21 cellular contexts compared by ENCODE assay signal in the genomic region with DNA sequence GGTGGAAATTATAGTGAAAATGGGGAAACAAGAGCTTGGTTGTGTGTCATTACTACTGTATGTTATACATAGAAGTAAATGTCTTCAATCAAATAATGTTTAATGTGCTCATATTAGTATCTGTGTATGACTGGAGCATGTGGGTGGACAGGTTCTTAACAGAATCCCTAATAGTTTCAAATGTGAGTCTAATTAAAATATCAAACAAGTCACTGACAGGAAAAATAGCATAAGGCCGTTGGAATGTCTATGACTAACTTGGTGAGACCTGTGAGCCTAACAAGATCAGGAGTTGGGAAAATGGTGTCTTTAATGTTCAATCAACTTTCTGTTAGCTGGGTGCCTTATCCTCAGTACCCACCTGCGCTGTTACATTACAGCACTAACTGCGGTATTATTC. TPM values are rescaled to one million over a fixed set of nuclear protein-coding genes. Genes with fewer than 3 reads are reported as not detected.
A peak's percentile ranks its signal among the peaks of the same experiment; 100 is the strongest.
DNase-seq lines count a peak whose midpoint lies in the region; ATAC-seq and TF ChIP-seq lines count a peak whose summit lies in the region.
"Had no signal": no experiment of that assay in that cellular context is flagged by ENCODE, and none has a peak within 500 bp of the region (broad histone marks: within the 10 kb centered on the region; RNA-seq: fewer than 3 reads in every experiment).

No MANE protein-coding gene starts in this region.

- no peak overlapping the region for H3K4me3 Mint-ChIP-seq in CD14-positive monocyte
- no peak overlapping the region for H3K4me3 Mint-ChIP-seq in activated T-helper 2 cell treated with anti-CD3 and anti-CD28 coated beads, Interferon-gamma antibody, Interleukin-2, Interleukin-4, amounts not matched to agents 10 μg/mL and 5 μg/mL and 100 μg/mL, durations not matched to agents 14 hours and 24 hours and 36 hours (ENCODE audit: low read depth)
- H3K4me3 Mint-ChIP-seq: neural progenitor cell; stimulated activated memory B cell treated with anti-CD40 and anti-IgM and Interleukin-4, amounts not matched to agents 10 μg/mL and 1 μg/mL and 100 μg/mL, for 72 hours had no signal

- H3K9me3 Mint-ChIP-seq in CD14-positive monocyte, result peaks cover 0 to 6% (median 3%) of the 10 kb centered on the region in 7 donors
- H3K9me3 Mint-ChIP-seq in activated T-helper 2 cell treated with anti-CD3 and anti-CD28 coated beads, Interferon-gamma antibody, Interleukin-2, Interleukin-4, amounts not matched to agents 10 μg/mL and 5 μg/mL and 100 μg/mL, durations not matched to agents 14 hours and 24 hours and 36 hours, result no peaks in the 10 kb centered on the region

- TF ChIP-seq POLR2A in IMR-90 (IDR thresholded peaks at IDR 0.05; ENCODE audit: low read depth, low read length), result no peak

- H3K23ac ChIP-seq in IMR-90 (ENCODE audit: low read depth, low read length) (no peak overlapping the region), mesenchymal stem cell (ENCODE audit: low read length in 2 of 2) (no peak overlapping the region)

- no peak for DNase-seq in CD14-positive monocyte (ENCODE audit: low spot score)
- DNase-seq in IMR-90, result peak; percentile 59
- DNase-seq in choroid plexus epithelial cell (ENCODE audit: low read depth), result peak; percentile 47
- peak; percentile 11 for DNase-seq in mesenchymal stem cell
- DNase-seq in activated T-helper 2 cell treated with anti-CD3 and anti-CD28 coated beads, Interferon-gamma antibody, Interleukin-2, Interleukin-4, amounts not matched to agents 10 μg/mL and 5 μg/mL and 100 μg/mL, durations not matched to agents 14 hours and 24 hours and 36 hours (ENCODE audit: low spot score), result no peak
- no peak for DNase-seq in DMS 273 (lab: John Stamatoyannopoulos, UW; ENCODE audit: unreplicated experiment)
- DNase-seq in upper lobe of right lung, result no peak
- DNase-seq: activated CD4-positive, alpha-beta T cell treated with anti-CD3 and anti-CD28 coated beads for 48 hours; activated CD8-positive, alpha-beta memory T cell treated with anti-CD3 and anti-CD28 coated beads, Interleukin-2, amount 50 U/mL, for 4 hours; amygdala; NCI-H1417 treated with DMSO at 0.1 percent for 48 hours; NCI-H2171 treated with DMSO at 0.1 percent for 48 hours; NCI-H774; thyroid gland had no signal

- no peak overlapping the region for H4K5ac ChIP-seq in IMR-90 (ENCODE audit: low read depth, low read length)

- no TSS peak for BruUV-seq in IMR-90 (replicated peaks; lab: Mats Ljungman, UMichigan)

- no peaks in the 10 kb centered on the region for H3K9me1 ChIP-seq in IMR-90 (ENCODE audit: insufficient read depth, low read length)

- no peak overlapping the region for H2BK120ac ChIP-seq in IMR-90 (ENCODE audit: low read depth, low read length)
- no peak overlapping the region for H2BK120ac ChIP-seq in mesenchymal stem cell (ENCODE audit: low read depth, low read length)

- H3K27ac Mint-ChIP-seq in CD14-positive monocyte, result peak overlapping the region; percentile 71 to 92 (median 85)
- no peak overlapping the region for H3K27ac Mint-ChIP-seq in activated T-helper 2 cell treated with anti-CD3 and anti-CD28 coated beads, Interferon-gamma antibody, Interleukin-2, Interleukin-4, amounts not matched to agents 10 μg/mL and 5 μg/mL and 100 μg/mL, durations not matched to agents 14 hours and 24 hours and 36 hours
- H3K27ac Mint-ChIP-seq: neural progenitor cell; stimulated activated memory B cell treated with anti-CD40 and anti-IgM and Interleukin-4, amounts not matched to agents 10 μg/mL and 1 μg/mL and 100 μg/mL, for 72 hours had no signal

- no peak overlapping the region for H2AK5ac ChIP-seq in IMR-90 (ENCODE audit: low read depth, low read length)
- H2AK5ac ChIP-seq in mesenchymal stem cell (ENCODE audit: low read length, severe bottlenecking), result no peak overlapping the region

- H2BK5ac ChIP-seq in IMR-90 (ENCODE audit: low read depth, low read length, poor library complexity, severe bottlenecking) (no peak overlapping the region), mesenchymal stem cell (ENCODE audit: low read depth, low read length, poor library complexity, severe bottlenecking) (no peak overlapping the region)

- H3K27me3 ChIP-seq in IMR-90 (ENCODE audit: control insufficient read depth, insufficient read depth, low read length) (no peaks in the 10 kb centered on the region), mesenchymal stem cell (ENCODE audit: control insufficient read depth in 1 of 2, insufficient read depth in 1 of 2, low read length in 2 of 2) (no peaks in the 10 kb centered on the region), upper lobe of right lung (no peaks in the 10 kb centered on the region)
- H3K27me3 ChIP-seq: gastrocnemius medialis, thyroid gland had no signal

- H2BK15ac ChIP-seq in IMR-90 (ENCODE audit: low read depth, low read length) (no peak overlapping the region), mesenchymal stem cell (ENCODE audit: low read depth, poor library complexity, severe bottlenecking) (no peak overlapping the region)

- peaks cover 0 to 6% (median 5%) of the 10 kb centered on the region in 3 donors for H3K27me3 Mint-ChIP-seq in CD14-positive monocyte (ENCODE audit: low read depth in 3 of 3)
- peaks cover 24% of the 10 kb centered on the region for H3K27me3 Mint-ChIP-seq in activated T-helper 2 cell treated with anti-CD3 and anti-CD28 coated beads, Interferon-gamma antibody, Interleukin-2, Interleukin-4, amounts not matched to agents 10 μg/mL and 5 μg/mL and 100 μg/mL, durations not matched to agents 14 hours and 24 hours and 36 hours (ENCODE audit: low read depth)

- H2BK12ac ChIP-seq in mesenchymal stem cell (ENCODE audit: low read length in 2 of 2), result no peak overlapping the region

- H3K9me3 ChIP-seq in IMR-90 (ENCODE audit: control insufficient read depth, insufficient read depth, low read length), result peaks cover 2% of the 10 kb centered on the region; the same call in 1 of the 2 replicates
- peaks cover 16% of the 10 kb centered on the region for H3K9me3 ChIP-seq in mesenchymal stem cell (ENCODE audit: control insufficient read depth, low read length)
- H3K9me3 ChIP-seq in upper lobe of right lung, result no peaks in the 10 kb centered on the region
- H3K9me3 ChIP-seq: thyroid gland had no signal

- no peak overlapping the region for H3K4me3 ChIP-seq in IMR-90 (ENCODE audit: insufficient read depth, low read depth, low read length)
- no peak overlapping the region for H3K4me3 ChIP-seq in choroid plexus epithelial cell (ENCODE audit: low read depth, low read length)
- H3K4me3 ChIP-seq in mesenchymal stem cell (ENCODE audit: insufficient read depth in 1 of 2, low read depth in 1 of 2, low read length in 2 of 2), result no peak overlapping the region
- H3K4me3 ChIP-seq in upper lobe of right lung, result no peak overlapping the region
- H3K4me3 ChIP-seq: gastrocnemius medialis, neural progenitor cell, PC-9, thyroid gland had no signal

- H3K56ac ChIP-seq in IMR-90 (ENCODE audit: extremely low read depth, insufficient read depth, low read length), result no peak overlapping the region

- CTCF ChIA-PET in IMR-90 (lab: Yijun Ruan, JAX), result no interaction called here

- H3K27ac ChIP-seq in IMR-90 (ENCODE audit: insufficient read depth, low read length), result no peak overlapping the region
- H3K27ac ChIP-seq in mesenchymal stem cell (ENCODE audit: low read length, poor library complexity, severe bottlenecking), result no peak overlapping the region
- no peak overlapping the region for H3K27ac ChIP-seq in upper lobe of right lung
- H3K27ac ChIP-seq: gastrocnemius medialis, neural progenitor cell, PC-9, thyroid gland had no signal

- no CpG with 5 or more reads among the region's 3 CpGs for WGBS in IMR-90 (ENCODE audit: extremely low coverage in 2 of 2, insufficient read length in 1 of 2), 2 experiments
- WGBS in mesenchymal stem cell, result 76% methylated on average over 3 of the region's 3 CpGs

- POLR2A ChIA-PET in IMR-90 (lab: Charles Lee; ENCODE audit: unreplicated experiment), result no interaction called here

- TF ChIP-seq CTCF in CD14-positive monocyte (IDR thresholded peaks at IDR 0.05) (no peak), IMR-90 (conservative IDR thresholded peaks at IDR 0.05; ENCODE audit: low read depth, low read length) (no peak), choroid plexus epithelial cell (conservative IDR thresholded peaks at IDR 0.05; ENCODE audit: low read depth, low read length) (no peak), upper lobe of right lung (IDR thresholded peaks at IDR 0.05) (no peak)

- no peak overlapping the region for H4K91ac ChIP-seq in IMR-90 (ENCODE audit: insufficient read depth, low read depth, low read length)
- no peak overlapping the region for H4K91ac ChIP-seq in mesenchymal stem cell (ENCODE audit: low read length)

- no peak for ATAC-seq in IMR-90 (ENCODE audit: low read depth)
- ATAC-seq in upper lobe of right lung, result no peak
- ATAC-seq in HG02840 (IDR thresholded peaks at IDR 0.05; ENCODE audit: low FRiP score, unreplicated experiment), result no peak
- ATAC-seq: gastrocnemius medialis; stimulated activated memory B cell treated with anti-CD40 and anti-IgM and Interleukin-4, amounts not matched to agents 10 μg/mL and 1 μg/mL and 100 μg/mL, for 72 hours had no signal

- H3K18ac ChIP-seq in IMR-90 (ENCODE audit: low read depth, low read length) (no peak overlapping the region), mesenchymal stem cell (ENCODE audit: low read depth in 1 of 2, low read length in 2 of 2) (no peak overlapping the region)

- no peaks in the 10 kb centered on the region; the same call in 1 of the 2 replicates for H3K4me1 ChIP-seq in IMR-90 (ENCODE audit: control insufficient read depth, insufficient read depth, low read length)
- H3K4me1 ChIP-seq in mesenchymal stem cell (ENCODE audit: control insufficient read depth, insufficient read depth, low read depth, low read length), result no peaks in the 10 kb centered on the region
- H3K4me1 ChIP-seq in upper lobe of right lung, result no peaks in the 10 kb centered on the region
- H3K4me1 ChIP-seq: gastrocnemius medialis, neural progenitor cell, thyroid gland had no signal

- no peak overlapping the region for H3K9ac ChIP-seq in IMR-90 (ENCODE audit: low read depth, low read length)
- H3K9ac ChIP-seq in mesenchymal stem cell (ENCODE audit: low read length), result no peak overlapping the region
- H3K9ac ChIP-seq: neural progenitor cell had no signal

- H3K36me3 ChIP-seq in IMR-90 (ENCODE audit: control insufficient read depth, insufficient read depth, low read length) (no peaks in the 10 kb centered on the region), mesenchymal stem cell (ENCODE audit: control insufficient read depth in 1 of 2, insufficient read depth in 2 of 2, low read depth in 1 of 2, low read length in 2 of 2) (no peaks in the 10 kb centered on the region), upper lobe of right lung (no peaks in the 10 kb centered on the region)
- H3K36me3 ChIP-seq: gastrocnemius medialis, neural progenitor cell, thyroid gland had no signal

- dilution Hi-C loops in IMR-90 (cut with HindIII; ENCODE audit: low sequenced_read_pairs, unreplicated experiment), result no loop called here

- H2BK20ac ChIP-seq in IMR-90 (ENCODE audit: low read depth, low read length), result no peak overlapping the region

- H2AFZ ChIP-seq in IMR-90 (replicated peaks; ENCODE audit: low read length, poor library complexity), result no peak overlapping the region
- H2AFZ ChIP-seq in mesenchymal stem cell (ENCODE audit: low read depth, low read length), result no peak overlapping the region
- H2AFZ ChIP-seq: neural progenitor cell, PC-9 had no signal

- H3K4ac ChIP-seq in IMR-90 (ENCODE audit: low read depth, low read length) (no peak overlapping the region), mesenchymal stem cell (ENCODE audit: low read depth in 1 of 2, low read length in 2 of 2) (no peak overlapping the region)

- no peak overlapping the region for H2AK9ac ChIP-seq in IMR-90 (replicated peaks; ENCODE audit: low read depth, low read length, poor library complexity)

- H3K14ac ChIP-seq in IMR-90 (replicated peaks; ENCODE audit: low read depth, low read length), result no peak overlapping the region
- no peak overlapping the region for H3K14ac ChIP-seq in mesenchymal stem cell (ENCODE audit: low read length in 2 of 2)

- H3K4me2 ChIP-seq in IMR-90 (ENCODE audit: low read depth, low read length), result no peak overlapping the region
- H3K4me2 ChIP-seq in mesenchymal stem cell (ENCODE audit: low read length, poor library complexity, severe bottlenecking), result no peak overlapping the region
- H3K4me2 ChIP-seq: neural progenitor cell, PC-9 had no signal

- TF ChIP-seq RAD21 in IMR-90 (IDR thresholded peaks at IDR 0.05; ENCODE audit: low read length), result no peak

- no peaks in the 10 kb centered on the region for H4K20me1 ChIP-seq in IMR-90 (ENCODE audit: insufficient read depth, low read length)

- H3K36me3 Mint-ChIP-seq in CD14-positive monocyte, result no peaks in the 10 kb centered on the region
- H3K36me3 Mint-ChIP-seq in activated T-helper 2 cell treated with anti-CD3 and anti-CD28 coated beads, Interferon-gamma antibody, Interleukin-2, Interleukin-4, amounts not matched to agents 10 μg/mL and 5 μg/mL and 100 μg/mL, durations not matched to agents 14 hours and 24 hours and 36 hours (ENCODE audit: low read depth), result no peaks in the 10 kb centered on the region
- H3K36me3 Mint-ChIP-seq: neural progenitor cell; stimulated activated memory B cell treated with anti-CD40 and anti-IgM and Interleukin-4, amounts not matched to agents 10 μg/mL and 1 μg/mL and 100 μg/mL, for 72 hours had no signal

- peaks cover 23% of the 10 kb centered on the region for H3K4me1 Mint-ChIP-seq in CD14-positive monocyte
- H3K4me1 Mint-ChIP-seq in activated T-helper 2 cell treated with anti-CD3 and anti-CD28 coated beads, Interferon-gamma antibody, Interleukin-2, Interleukin-4, amounts not matched to agents 10 μg/mL and 5 μg/mL and 100 μg/mL, durations not matched to agents 14 hours and 24 hours and 36 hours (ENCODE audit: low read depth), result no peaks in the 10 kb centered on the region
- H3K4me1 Mint-ChIP-seq: stimulated activated memory B cell treated with anti-CD40 and anti-IgM and Interleukin-4, amounts not matched to agents 10 μg/mL and 1 μg/mL and 100 μg/mL, for 72 hours had no signal

- no peaks in the 10 kb centered on the region for H3K79me1 ChIP-seq in IMR-90 (ENCODE audit: low read depth in 1 of 2, low read length in 2 of 2)
- H3K79me1 ChIP-seq in mesenchymal stem cell (replicated peaks; ENCODE audit: low read length, poor library complexity, severe bottlenecking), result no peaks in the 10 kb centered on the region

- in situ Hi-C loops in IMR-90 (cut with MboI; ENCODE audit: low sequenced_read_pairs), result no loop called here

- H4K8ac ChIP-seq in IMR-90 (ENCODE audit: low read depth in 2 of 2, low read length in 2 of 2) (no peak overlapping the region), mesenchymal stem cell (ENCODE audit: low read length) (no peak overlapping the region)

- intact Hi-C loops in CD14-positive monocyte (cut with micrococcal nuclease) (no loop called here), IMR-90 (cut with micrococcal nuclease) (no loop called here), upper lobe of right lung (cut with DNase I) (no loop called here)
- intact Hi-C loops in activated T-helper 2 cell treated with anti-CD3 and anti-CD28 coated beads, Interferon-gamma antibody, Interleukin-2, Interleukin-4, amounts not matched to agents 10 μg/mL and 5 μg/mL and 100 μg/mL, durations not matched to agents 14 hours and 24 hours and 36 hours (cut with micrococcal nuclease), result no loop called here

RNA-seq across cellular contexts. Expression of gene CXCL3, which starts 6.2 kb away (rescaled TPM):
- polyA plus RNA-seq in CD14-positive monocyte (1 to 10 TPM; 2.5 to 4.4 TPM), IMR-90 (2012; rRNA removed) (0.27 and 0.74 TPM in 2 replicates)
- total RNA-seq in IMR-90 (2012; rRNA removed) (0.18 TPM in 1 of 2 replicates, not detected in the other), upper lobe of right lung (9.7 TPM)
- 0.17 and 0.76 TPM in 2 replicates for polyA plus RNA-seq in IMR-90 (2012; cell fraction: cytosol; rRNA removed)
- 3.2 and 4.3 TPM in 2 replicates for polyA plus RNA-seq in IMR-90 (2012; cell fraction: nucleus; rRNA removed; ENCODE audit: low replicate concordance)
- polyA plus RNA-seq in mesenchymal stem cell (2013, experiment 1 of 2), result 3.8 TPM
- polyA plus RNA-seq in mesenchymal stem cell (2013, experiment 2 of 2), result 3.3 TPM
- 0.14 TPM in 1 of 2 replicates, not detected in the other for total RNA-seq in activated T-helper 2 cell treated with anti-CD3 and anti-CD28 coated beads, Interferon-gamma antibody, Interleukin-2, Interleukin-4, amounts not matched to agents 10 μg/mL and 5 μg/mL and 100 μg/mL, durations not matched to agents 14 hours and 24 hours and 36 hours
- total RNA-seq: PC-9 had no signal

RNA-seq across cellular contexts. Expression of gene CXCL5, which starts 46.2 kb away (rescaled TPM):
- under 1 TPM in 1 of 2 donors, not detected in 1; 0.15 TPM for polyA plus RNA-seq in CD14-positive monocyte
- total RNA-seq in IMR-90 (2012; rRNA removed), result not detected in 2 replicates
- polyA plus RNA-seq in IMR-90 (2012; rRNA removed), result 0.14 and 0.22 TPM in 2 replicates
- polyA plus RNA-seq in IMR-90 (2012; cell fraction: cytosol; rRNA removed), result 0.11 and 0.18 TPM in 2 replicates
- 0.04 and 0.05 TPM in 2 replicates for polyA plus RNA-seq in IMR-90 (2012; cell fraction: nucleus; rRNA removed; ENCODE audit: low replicate concordance)
- polyA plus RNA-seq in mesenchymal stem cell (2013, experiment 1 of 2), result 0.94 TPM
- polyA plus RNA-seq in mesenchymal stem cell (2013, experiment 2 of 2), result 1.3 TPM
- total RNA-seq in activated T-helper 2 cell treated with anti-CD3 and anti-CD28 coated beads, Interferon-gamma antibody, Interleukin-2, Interleukin-4, amounts not matched to agents 10 μg/mL and 5 μg/mL and 100 μg/mL, durations not matched to agents 14 hours and 24 hours and 36 hours, result not detected in 2 replicates
- total RNA-seq in upper lobe of right lung, result 7.2 TPM
- total RNA-seq: chondrocyte, PC-9, thyroid gland had no signal

RNA-seq across cellular contexts. Expression of gene CXCL2, which starts 54.3 kb away (rescaled TPM):
- polyA plus RNA-seq in CD14-positive monocyte, result 10 to 100 TPM; 13.9 to 18.5 TPM
- 0.18 and 0.28 TPM in 2 replicates for total RNA-seq in IMR-90 (2012; rRNA removed)
- polyA plus RNA-seq in IMR-90 (2012; rRNA removed), result 0.99 and 3.7 TPM in 2 replicates
- polyA plus RNA-seq in IMR-90 (2012; cell fraction: cytosol; rRNA removed), result 1.4 and 7.8 TPM in 2 replicates
- polyA plus RNA-seq in IMR-90 (2012; cell fraction: nucleus; rRNA removed; ENCODE audit: low replicate concordance), result 53.1 and 64.1 TPM in 2 replicates
- 33.7 TPM for polyA plus RNA-seq in mesenchymal stem cell (2013, experiment 1 of 2)
- polyA plus RNA-seq in mesenchymal stem cell (2013, experiment 2 of 2), result 28.7 TPM
- not detected in 2 replicates for total RNA-seq in activated T-helper 2 cell treated with anti-CD3 and anti-CD28 coated beads, Interferon-gamma antibody, Interleukin-2, Interleukin-4, amounts not matched to agents 10 μg/mL and 5 μg/mL and 100 μg/mL, durations not matched to agents 14 hours and 24 hours and 36 hours
- total RNA-seq in upper lobe of right lung, result 51.9 TPM

RNA-seq across cellular contexts. Expression of gene PPBP, which starts 56.7 kb away (rescaled TPM):
- 10 to 100 TPM; 16.3 to 63.1 TPM for polyA plus RNA-seq in CD14-positive monocyte
- not detected in 2 replicates for total RNA-seq in IMR-90 (2012; rRNA removed)
- polyA plus RNA-seq in IMR-90 (2012; rRNA removed), result not detected in 2 replicates
- not detected in 2 replicates for polyA plus RNA-seq in IMR-90 (2012; cell fraction: cytosol; rRNA removed)
- polyA plus RNA-seq in IMR-90 (2012; cell fraction: nucleus; rRNA removed; ENCODE audit: low replicate concordance), result not detected in 2 replicates
- polyA plus RNA-seq in mesenchymal stem cell (2013, experiment 1 of 2), result not detected
- not detected for polyA plus RNA-seq in mesenchymal stem cell (2013, experiment 2 of 2)
- total RNA-seq in activated T-helper 2 cell treated with anti-CD3 and anti-CD28 coated beads, Interferon-gamma antibody, Interleukin-2, Interleukin-4, amounts not matched to agents 10 μg/mL and 5 μg/mL and 100 μg/mL, durations not matched to agents 14 hours and 24 hours and 36 hours, result not detected in 2 replicates
- 3.4 TPM for total RNA-seq in upper lobe of right lung
- total RNA-seq: chondrocyte, gastrocnemius medialis, PC-9, pulmonary artery endothelial cell had no signal

Comparison
In these comparisons a context has a peak if more than half of its experiments do, and no peak if none do; other contexts are left out.
1. DNase-seq: peak in IMR-90 (single experiment), choroid plexus epithelial cell (single experiment) and mesenchymal stem cell (single experiment); none in CD14-positive monocyte (single experiment), activated T-helper 2 cell treated with anti-CD3 and anti-CD28 coated beads, Interferon-gamma antibody, Interleukin-2, Interleukin-4, amounts not matched to agents 10 μg/mL and 5 μg/mL and 100 μg/mL, durations not matched to agents 14 hours and 24 hours and 36 hours (single experiment), DMS 273 (single experiment) and upper lobe of right lung (single experiment).
2. RNA of gene CXCL2, which starts 54.3 kb away (total RNA-seq): 51.9 TPM in upper lobe of right lung (single experiment); 0.18 to 0.28 TPM in IMR-90 and not detected in activated T-helper 2 cell treated with anti-CD3 and anti-CD28 coated beads, Interferon-gamma antibody, Interleukin-2, Interleukin-4, amounts not matched to agents 10 μg/mL and 5 μg/mL and 100 μg/mL, durations not matched to agents 14 hours and 24 hours and 36 hours; every median in the first group is over 10 times any median in the second.